In the genomic region with DNA sequence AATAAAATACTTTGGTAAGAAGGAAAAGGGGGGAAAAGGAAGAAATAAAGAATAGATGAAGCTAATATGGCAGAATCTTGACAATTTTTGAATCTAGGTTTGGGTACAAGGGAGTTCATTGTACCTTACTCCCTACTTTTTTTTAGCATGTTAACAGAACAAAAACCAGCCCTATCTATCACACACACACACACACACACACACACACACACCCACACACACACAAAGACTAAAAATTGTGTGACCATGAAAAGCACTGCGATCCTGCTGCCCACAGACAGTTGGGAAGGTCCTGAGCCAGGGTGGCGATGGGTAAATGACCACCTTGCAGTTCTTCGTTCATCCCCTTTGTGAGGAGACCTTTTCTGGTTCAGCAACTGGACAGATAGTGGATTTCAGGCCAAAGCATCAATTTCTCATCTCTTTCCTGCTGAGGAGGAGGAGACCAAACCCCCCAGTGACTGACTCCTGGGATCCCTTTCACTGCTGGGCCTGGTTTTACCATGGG, we compare ENCODE assay signal across 12 cellular contexts.
A peak's percentile ranks its signal among the peaks of the same experiment; 100 is the strongest.
DNase-seq lines count a peak whose midpoint lies in the region; ATAC-seq and TF ChIP-seq lines count a peak whose summit lies in the region.
"Had no signal": no experiment of that assay in that cellular context is flagged by ENCODE, and none has a peak within 500 bp of the region (broad histone marks: within the 10 kb centered on the region; RNA-seq: fewer than 3 reads in every experiment).

No MANE protein-coding gene starts in this region.

- intact Hi-C loops in PC-9 (cut with micrococcal nuclease; ENCODE audit: unreplicated experiment), result no loop called here

- H3K79me2 ChIP-seq in ACC112 (ENCODE audit: control insufficient read depth, insufficient read depth, low read length, unreplicated experiment), result peaks cover 7% of the 10 kb centered on the region
- H3K79me2 ChIP-seq in PC-9 (ENCODE audit: low read depth), result peaks cover 19% of the 10 kb centered on the region; the same call in 1 of the 2 replicates
- peaks cover 50% of the 10 kb centered on the region for H3K79me2 ChIP-seq in osteoblast (ENCODE audit: insufficient read depth, low read length)

- H3K4me2 ChIP-seq in PC-9 (no peak overlapping the region), osteoblast (ENCODE audit: insufficient read depth, low read length) (peak overlapping the region; percentile 69)

- POLR2A ChIA-PET in PC-9 (lab: Charles Lee; ENCODE audit: unreplicated experiment), result interaction anchor here (0.6 kb wide), 1 partner anchor 50 kb away, joined by 3 read pairs; no protein-coding TSS in a partner anchor

- no peaks in the 10 kb centered on the region for H4K20me1 ChIP-seq in PC-9 (ENCODE audit: insufficient read depth)
- no peaks in the 10 kb centered on the region for H4K20me1 ChIP-seq in osteoblast (ENCODE audit: insufficient read depth, low read length)

- H2AFZ ChIP-seq in ACC112 (ENCODE audit: low read length, unreplicated experiment), result no peak overlapping the region
- no peak overlapping the region for H2AFZ ChIP-seq in PC-9
- no peak overlapping the region for H2AFZ ChIP-seq in osteoblast (ENCODE audit: low read length)

- CTCF ChIA-PET in PC-9 (lab: Charles Lee), result interaction anchor here (0.7 kb wide), 1 partner anchor 16 kb away, joined by 3 read pairs; no protein-coding TSS in a partner anchor

- ATAC-seq in HG03342 (IDR thresholded peaks at IDR 0.05; ENCODE audit: unreplicated experiment), result no peak
- ATAC-seq in HG02938 (IDR thresholded peaks at IDR 0.05; ENCODE audit: unreplicated experiment), result no peak

- peaks cover 38% of the 10 kb centered on the region for H3K4me1 ChIP-seq in ACC112 (ENCODE audit: control insufficient read depth, insufficient read depth, low read length, unreplicated experiment)
- peaks cover 7% of the 10 kb centered on the region for H3K4me1 ChIP-seq in PC-9 (replicated peaks; ENCODE audit: insufficient read depth)
- peaks cover 40% of the 10 kb centered on the region for H3K4me1 ChIP-seq in osteoblast (ENCODE audit: insufficient read depth, low read length)
- peaks cover 9% of the 10 kb centered on the region for H3K4me1 ChIP-seq in effector memory CD4-positive, alpha-beta T cell (ENCODE audit: control insufficient read depth, insufficient read depth, low read length, poor library complexity, severe bottlenecking)

- DNase-seq in PC-9 (no peak), epithelial cell of prostate (ENCODE audit: low read depth, low spot score) (no peak), osteoblast (ENCODE audit: insufficient read length, low spot score, missing footprints) (no peak), dermis blood vessel endothelial cell (no peak)
- DNase-seq in effector memory CD4-positive, alpha-beta T cell, result no peak
- DNase-seq: head of caudate nucleus; NCI-H1105 treated with DMSO at 0.1 percent for 48 hours; OCI-M1; stimulated activated CD8-positive, alpha-beta memory T cell treated with anti-CD3 and anti-CD28 coated beads, Interleukin-4, amount 100 ng/mL, for 48 hours had no signal

- TF ChIP-seq CTCF in PC-9 (conservative IDR thresholded peaks at IDR 0.05), result no peak
- no peak for TF ChIP-seq CTCF in osteoblast (IDR thresholded peaks at IDR 0.05; ENCODE audit: extremely low read depth, low read depth, low read length)

- H3K4me3 ChIP-seq in ACC112 (ENCODE audit: low read depth, low read length), result no peak overlapping the region
- H3K4me3 ChIP-seq in PC-9, result no peak overlapping the region
- H3K4me3 ChIP-seq in osteoblast (ENCODE audit: insufficient read depth, low read length), result peak overlapping the region; percentile 18
- H3K4me3 ChIP-seq in effector memory CD4-positive, alpha-beta T cell (ENCODE audit: insufficient read depth, low read depth, low read length, poor library complexity, severe bottlenecking), result no peak overlapping the region

- no peaks in the 10 kb centered on the region for H3K36me3 ChIP-seq in ACC112 (ENCODE audit: insufficient read depth, low read length)
- H3K36me3 ChIP-seq in PC-9 (ENCODE audit: low read depth), result no peaks in the 10 kb centered on the region
- peaks cover 6% of the 10 kb centered on the region for H3K36me3 ChIP-seq in osteoblast (ENCODE audit: insufficient read depth, low read length)
- no peaks in the 10 kb centered on the region for H3K36me3 ChIP-seq in effector memory CD4-positive, alpha-beta T cell (ENCODE audit: control insufficient read depth, insufficient read depth, low read length)

- H3K9me3 ChIP-seq in PC-9 (ENCODE audit: insufficient read depth, low read depth) (no peaks in the 10 kb centered on the region), osteoblast (ENCODE audit: low read depth, low read length) (no peaks in the 10 kb centered on the region)
- H3K9me3 ChIP-seq in effector memory CD4-positive, alpha-beta T cell (ENCODE audit: control insufficient read depth, low read length), result no peaks in the 10 kb centered on the region

- no peaks in the 10 kb centered on the region for H3K27me3 ChIP-seq in ACC112 (ENCODE audit: insufficient read depth, low read length)
- H3K27me3 ChIP-seq in PC-9 (ENCODE audit: insufficient read depth, low read depth), result no peaks in the 10 kb centered on the region
- no peaks in the 10 kb centered on the region for H3K27me3 ChIP-seq in osteoblast (ENCODE audit: insufficient read depth, low read length)
- H3K27me3 ChIP-seq in effector memory CD4-positive, alpha-beta T cell (replicated peaks; ENCODE audit: control insufficient read depth, insufficient read depth, low read length, poor library complexity, severe bottlenecking), result no peaks in the 10 kb centered on the region

- no TSS peak for BruUV-seq in PC-9 (replicated peaks; lab: Mats Ljungman, UMichigan)

- peaks cover 11% of the 10 kb centered on the region for H3F3A ChIP-seq in PC-9 (ENCODE audit: insufficient read depth, low read depth)

- H3K27ac ChIP-seq in ACC112 (ENCODE audit: low read depth, low read length) (peak overlapping the region; percentile 99), PC-9 (peak overlapping the region; percentile 24; the same call in 1 of the 2 replicates), epithelial cell of prostate (peak overlapping the region; percentile 99), osteoblast (ENCODE audit: low read depth, low read length) (peak overlapping the region; percentile 100)
- H3K27ac ChIP-seq in effector memory CD4-positive, alpha-beta T cell (ENCODE audit: insufficient read depth, low read length, poor library complexity, severe bottlenecking), result no peak overlapping the region

- H3K9me2 ChIP-seq in PC-9 (ENCODE audit: insufficient read depth), result no peaks in the 10 kb centered on the region
